31 cellular contexts compared by ENCODE assay signal in genomic region chr10:51031995-51032394, GRCh38. TPM values are rescaled to one million over a fixed set of nuclear protein-coding genes. Genes with fewer than 3 reads are reported as not detected.
DNase-seq lines count a peak whose midpoint lies in the region; ATAC-seq and TF ChIP-seq lines count a peak whose summit lies in the region.
"Had no signal": no experiment of that assay in that cellular context is flagged by ENCODE, and none has a peak within 500 bp of the region (broad histone marks: within the 10 kb centered on the region; RNA-seq: fewer than 3 reads in every experiment).

No MANE protein-coding gene starts in this region.

- no peaks in the 10 kb centered on the region for H3K27me3 Mint-ChIP-seq in WTC11 (ENCODE audit: low read depth)
- H3K27me3 Mint-ChIP-seq: activated naive CD4-positive, alpha-beta T cell treated with anti-CD3 and anti-CD28 coated beads, Interleukin-2, amount 10 ng/mL, durations not matched to agents 7 days and 5 days; progenitor cell of endocrine pancreas had no signal

- no peaks in the 10 kb centered on the region for H3K36me3 ChIP-seq in H7 (replicated peaks; ENCODE audit: control insufficient read depth, insufficient read depth, low read length)
- no peaks in the 10 kb centered on the region for H3K36me3 ChIP-seq in iPS DF 6.9 (ENCODE audit: control insufficient read depth, insufficient read depth, low read length)
- no peaks in the 10 kb centered on the region for H3K36me3 ChIP-seq in psoas muscle (ENCODE audit: insufficient read depth in 1 of 2, low read depth in 1 of 2)
- H3K36me3 ChIP-seq: left ventricle myocardium inferior, neutrophil, SJSA1 had no signal

- no peaks in the 10 kb centered on the region for H3K9me3 Mint-ChIP-seq in WTC11
- H3K9me3 Mint-ChIP-seq: activated naive CD4-positive, alpha-beta T cell treated with anti-CD3 and anti-CD28 coated beads, Interleukin-2, amount 10 ng/mL, durations not matched to agents 7 days and 5 days; activated T-helper 17 cell treated with anti-CD3 and anti-CD28 coated beads, Interleukin-2, amount 50 U/mL, for 72 hours; CD8-positive, alpha-beta T cell; HFFc6 had no signal

- no peak for TF ChIP-seq CTCF in WTC11 (IDR thresholded peaks at IDR 0.05)
- peak; percentile 11 for TF ChIP-seq CTCF in psoas muscle (IDR thresholded peaks at IDR 0.05)
- TF ChIP-seq CTCF in GM10248 (IDR thresholded peaks at IDR 0.05; ENCODE audit: control extremely low read depth, extremely low read depth, low read depth, missing control alignments) = no peak

- POLR2A ChIA-PET in WTC11 (lab: Charles Lee) = no interaction called here
- POLR2A ChIA-PET in GM10248 (lab: Yijun Ruan, JAX) = no interaction called here

- CTCF ChIA-PET in WTC11 (lab: Charles Lee) (interaction anchor here (0.7 to 1.7 kb wide), 7 partner anchors 10 to 39 kb away, joined by 3 to 12 read pairs (median 7); no protein-coding TSS in a partner anchor), GM10248 (lab: Yijun Ruan, JAX) (interaction anchor here (1.2 kb wide), 1 partner anchor 9 kb away, joined by 4 read pairs; no protein-coding TSS in a partner anchor)

- H3K4me1 ChIP-seq in iPS DF 6.9 (ENCODE audit: control insufficient read depth, insufficient read depth, low read length) (no peaks in the 10 kb centered on the region; the same call in 1 of the 2 replicates), psoas muscle (peaks cover 30% of the 10 kb centered on the region)
- H3K4me1 ChIP-seq: SJSA1 had no signal

- H3K4me3 ChIP-seq in H7 (ENCODE audit: insufficient read depth, low read depth, low read length) = no peak overlapping the region
- no peak overlapping the region for H3K4me3 ChIP-seq in iPS DF 6.9 (ENCODE audit: low read length)
- no peak overlapping the region for H3K4me3 ChIP-seq in psoas muscle
- H3K4me3 ChIP-seq: hepatocyte, left ventricle myocardium inferior, SJSA1 had no signal

- ATAC-seq in WTC11 (peak; percentile 78), psoas muscle (peak; percentile 75 to 88 (median 79)), HG03097 (IDR thresholded peaks at IDR 0.05; ENCODE audit: low FRiP score, unreplicated experiment) (no peak)
- ATAC-seq: activated T-helper 17 cell treated with anti-CD3 and anti-CD28 coated beads, Interleukin-2, amount 50 U/mL, for 72 hours; CD8-positive, alpha-beta T cell; sciatic nerve had no signal

- H3K27me3 ChIP-seq in H7 (ENCODE audit: control insufficient read depth, insufficient read depth, low read length) = no peaks in the 10 kb centered on the region
- H3K27me3 ChIP-seq in iPS DF 6.9 (ENCODE audit: control insufficient read depth, insufficient read depth, low read length) = no peaks in the 10 kb centered on the region
- H3K27me3 ChIP-seq in psoas muscle (ENCODE audit: insufficient read depth in 3 of 3, low read length in 2 of 3) = no peaks in the 10 kb centered on the region
- H3K27me3 ChIP-seq: neutrophil, SJSA1 had no signal

- peaks cover 52% of the 10 kb centered on the region for H3K4me1 Mint-ChIP-seq in WTC11
- H3K4me1 Mint-ChIP-seq: activated naive CD4-positive, alpha-beta T cell treated with anti-CD3 and anti-CD28 coated beads, Interleukin-2, amount 10 ng/mL, durations not matched to agents 7 days and 5 days; activated T-helper 17 cell treated with anti-CD3 and anti-CD28 coated beads, Interleukin-2, amount 50 U/mL, for 72 hours had no signal

- WGBS in iPS DF 6.9 (ENCODE audit: insufficient coverage, insufficient read length) = no CpG with 5 or more reads among the region's 1 CpG
- 34 to 61% (median 54%) methylated on average over 1 of the region's 1 CpG for WGBS in psoas muscle, 3 donors

- intact Hi-C loops in psoas muscle (cut with DNase I) = no loop called here

- no peaks in the 10 kb centered on the region for H3K36me3 Mint-ChIP-seq in WTC11
- H3K36me3 Mint-ChIP-seq: activated naive CD4-positive, alpha-beta T cell treated with anti-CD3 and anti-CD28 coated beads, Interleukin-2, amount 10 ng/mL, durations not matched to agents 7 days and 5 days; CD8-positive, alpha-beta T cell had no signal

- H3K4me3 Mint-ChIP-seq in WTC11 = no peak overlapping the region
- H3K4me3 Mint-ChIP-seq: activated naive CD4-positive, alpha-beta T cell treated with anti-CD3 and anti-CD28 coated beads, Interleukin-2, amount 10 ng/mL, durations not matched to agents 7 days and 5 days; activated T-helper 17 cell treated with anti-CD3 and anti-CD28 coated beads, Interleukin-2, amount 50 U/mL, for 72 hours; CD8-positive, alpha-beta T cell; HFFc6 had no signal

- no peak overlapping the region for H3K27ac Mint-ChIP-seq in WTC11
- H3K27ac Mint-ChIP-seq: activated naive CD4-positive, alpha-beta T cell treated with anti-CD3 and anti-CD28 coated beads, Interleukin-2, amount 10 ng/mL, durations not matched to agents 7 days and 5 days; activated T-helper 17 cell treated with anti-CD3 and anti-CD28 coated beads, Interleukin-2, amount 50 U/mL, for 72 hours; CD8-positive, alpha-beta T cell; HFFc6; progenitor cell of endocrine pancreas had no signal

- no peak overlapping the region for H3K27ac ChIP-seq in iPS DF 6.9 (ENCODE audit: low read length)
- peak overlapping the region; percentile 7 for H3K27ac ChIP-seq in psoas muscle
- H3K27ac ChIP-seq: hepatocyte, KMS-11, left ventricle myocardium inferior, neutrophil, RWPE1, SJSA1, VCaP had no signal

- peak; percentile 3 for DNase-seq in H7
- peak; percentile 18 for DNase-seq in WTC11 (ENCODE audit: low spot score)
- peak; percentile 22 for DNase-seq in iPS DF 6.9 (ENCODE audit: low read depth, low spot score)
- no peak for DNase-seq in psoas muscle
- DNase-seq in OCI-M2 (lab: John Stamatoyannopoulos, UW; ENCODE audit: unreplicated experiment) = no peak
- DNase-seq in NCI-H446 treated with DMSO at 0.1 percent for 48 hours (lab: John Stamatoyannopoulos, UW) = no peak
- DNase-seq in GM10248 (ENCODE audit: extremely low spot score) = no peak
- DNase-seq: activated CD4-positive, alpha-beta T cell treated with anti-CD3 and anti-CD28 coated beads for 48 hours; activated naive CD4-positive, alpha-beta T cell treated with anti-CD3 and anti-CD28 coated beads, Interleukin-2, amount 10 ng/mL, durations not matched to agents 7 days and 5 days; CD8-positive, alpha-beta T cell; DMS 273 treated with DMSO at 0.1 percent for 48 hours; HFFc6; left ventricle myocardium inferior; mesenchymal stem cell; NCI-H146; NCI-H2107; NCI-H446; stimulated activated CD4-positive, alpha-beta T cell treated with anti-CD3 and anti-CD28 coated beads, Interleukin-12 subunit alpha, Interleukin-12 subunit beta, amount 100 ng/mL, for 4 hours; stimulated activated CD4-positive, alpha-beta T cell treated with anti-CD3 and anti-CD28 coated beads, Interleukin-2, amount 100 ng/mL, for 48 hours; T1000; trophoblast cell had no signal

- H3K9me3 ChIP-seq in iPS DF 6.9 (ENCODE audit: control insufficient read depth, insufficient read depth, low read length) (no peaks in the 10 kb centered on the region), psoas muscle (no peaks in the 10 kb centered on the region)
- H3K9me3 ChIP-seq: left ventricle myocardium inferior, neutrophil, SJSA1 had no signal

TF ChIP-seq in WTC11, 78 proteins besides CTCF, POLR2A, EP300 and RAD21:
- TF ChIP-seq FOXP1 (CRISPR knock-in tag; IDR thresholded peaks at IDR 0.05; ENCODE audit: borderline replicate concordance) = no peak
- no peak for TF ChIP-seq EMX1 (CRISPR knock-in tag; IDR thresholded peaks at IDR 0.05)
- TF ChIP-seq ATF3 (CRISPR knock-in tag; conservative IDR thresholded peaks at IDR 0.05) = no peak
- no peak for TF ChIP-seq E2F4 (CRISPR knock-in tag; IDR thresholded peaks at IDR 0.05; ENCODE audit: borderline replicate concordance, low read depth)
- TF ChIP-seq CREB1 (CRISPR knock-in tag; IDR thresholded peaks at IDR 0.05) = no peak

RNA-seq across cellular contexts. Expression of gene PRKG1, which starts 42.3 kb away (rescaled TPM):
- total RNA-seq in H7 (2014; rRNA removed; shearing (Covaris generic)) = 7.3 and 8.9 TPM in 2 replicates
- total RNA-seq in WTC11 (2021) (15.6 to 16.5 TPM (median 15.7 TPM) in 3 replicates), psoas muscle (10 to 100 TPM; 31.7 to 49.0 (median 45.2) TPM)
- 10 to 100 TPM in 2 of 3 donors, 1 to 10 TPM in 1; 4.5 to 18.0 (median 16.1) TPM for polyA plus RNA-seq in psoas muscle
- total RNA-seq: CD8-positive, alpha-beta T cell; SJSA1 had no signal

Comparison
In these comparisons a context has a peak if more than half of its experiments do, and no peak if none do; other contexts are left out.
1. DNase-seq: peak in H7 (single experiment), WTC11 (single experiment) and iPS DF 6.9 (single experiment); none in psoas muscle (0 of 2), OCI-M2 (single experiment), NCI-H446 treated with DMSO at 0.1 percent for 48 hours (single experiment) and GM10248 (single experiment).